ENCODE assay signal across 1 cellular context in the genomic region with DNA sequence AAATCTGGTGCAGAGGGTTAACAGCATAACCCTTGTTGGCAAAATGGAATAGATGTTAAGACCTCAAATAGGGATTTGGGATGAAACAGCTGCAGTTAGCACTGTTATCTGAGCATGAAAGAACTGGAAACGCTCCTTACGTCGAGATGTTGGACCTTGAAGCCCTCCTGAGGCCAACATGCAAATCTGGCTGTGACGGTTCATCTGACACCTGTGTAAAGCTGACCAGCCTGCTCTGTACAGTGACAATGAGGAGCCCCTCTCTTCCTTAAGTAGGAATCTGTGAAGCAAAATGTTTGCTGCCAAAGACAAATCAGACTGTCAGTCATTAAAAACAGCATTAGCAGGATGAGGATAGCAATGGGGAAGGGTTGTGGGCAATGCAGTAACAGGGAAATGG.
TF ChIP-seq lines count a peak whose summit lies in the region.

No MANE protein-coding gene starts in this region.

TF ChIP-seq in GM12878, 131 proteins besides CTCF, POLR2A, EP300 and RAD21:
- TF ChIP-seq ZZZ3 (IDR thresholded peaks at IDR 0.05; ENCODE audit: control insufficient read depth, insufficient read length, low read depth) (no peak), ASH2L (IDR thresholded peaks at IDR 0.05; ENCODE audit: borderline replicate concordance, low read depth) (no peak), RELB (IDR thresholded peaks at IDR 0.05; ENCODE audit: low read depth) (no peak), CBX3 (IDR thresholded peaks at IDR 0.05; ENCODE audit: borderline replicate concordance, low read depth) (no peak), TCF7 (IDR thresholded peaks at IDR 0.05; ENCODE audit: borderline replicate concordance) (no peak), STAT3 (IDR thresholded peaks at IDR 0.05; ENCODE audit: low read depth, low read length) (no peak), HSF1 (IDR thresholded peaks at IDR 0.05; ENCODE audit: low read depth, low read length) (no peak)
- TF ChIP-seq, protein P1, sequence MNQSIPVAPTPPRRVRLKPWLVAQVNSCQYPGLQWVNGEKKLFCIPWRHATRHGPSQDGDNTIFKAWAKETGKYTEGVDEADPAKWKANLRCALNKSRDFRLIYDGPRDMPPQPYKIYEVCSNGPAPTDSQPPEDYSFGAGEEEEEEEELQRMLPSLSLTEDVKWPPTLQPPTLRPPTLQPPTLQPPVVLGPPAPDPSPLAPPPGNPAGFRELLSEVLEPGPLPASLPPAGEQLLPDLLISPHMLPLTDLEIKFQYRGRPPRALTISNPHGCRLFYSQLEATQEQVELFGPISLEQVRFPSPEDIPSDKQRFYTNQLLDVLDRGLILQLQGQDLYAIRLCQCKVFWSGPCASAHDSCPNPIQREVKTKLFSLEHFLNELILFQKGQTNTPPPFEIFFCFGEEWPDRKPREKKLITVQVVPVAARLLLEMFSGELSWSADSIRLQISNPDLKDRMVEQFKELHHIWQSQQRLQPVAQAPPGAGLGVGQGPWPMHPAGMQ (IDR thresholded peaks at IDR 0.05; ENCODE audit: borderline replicate concordance) = no peak
